Comparison of ENCODE assay signal across 24 cellular contexts in the genomic region with DNA sequence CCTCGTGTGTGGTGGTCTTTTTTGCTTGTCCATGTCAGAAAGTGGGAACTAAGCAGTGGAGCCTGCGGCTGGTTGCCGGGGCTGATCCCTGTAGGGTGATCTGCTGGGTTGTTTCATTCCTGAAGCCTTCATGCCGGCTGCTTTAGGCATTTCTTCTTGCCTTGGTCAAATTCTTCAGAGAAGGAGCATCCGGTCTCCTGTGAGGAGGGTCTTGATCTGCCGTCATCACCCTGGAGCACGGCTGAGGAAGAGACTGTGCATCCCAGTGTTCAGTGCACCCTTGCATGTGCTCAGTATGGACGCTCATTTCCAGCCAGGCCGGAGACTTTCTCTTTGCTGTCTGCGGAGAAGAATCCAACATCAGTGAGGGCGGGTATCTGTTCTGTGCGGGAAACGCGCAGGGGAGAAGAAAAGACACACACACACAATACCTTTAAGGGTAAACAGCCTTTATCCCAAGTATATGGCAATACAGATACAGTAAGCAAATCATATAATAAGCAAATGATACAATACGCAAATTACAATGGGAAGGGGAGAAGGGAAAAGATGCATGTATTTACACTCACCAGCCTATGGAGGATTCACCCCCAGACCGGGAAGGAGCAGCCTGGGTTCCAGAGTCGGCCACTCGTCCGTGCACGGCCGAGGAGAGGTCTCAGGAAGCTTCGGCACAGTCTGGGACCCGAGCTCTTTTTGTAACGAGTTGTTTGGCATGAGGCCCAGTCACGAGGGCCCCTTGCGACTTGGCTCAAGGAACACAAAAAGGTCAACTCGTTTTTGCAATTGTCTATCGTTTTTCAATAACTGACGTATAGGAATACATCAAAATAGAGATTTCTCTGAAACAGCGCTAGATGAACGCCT.
A peak's percentile ranks its signal among the peaks of the same experiment; 100 is the strongest.
DNase-seq lines count a peak whose midpoint lies in the region; ATAC-seq, FAIRE-seq and TF ChIP-seq lines count a peak whose summit lies in the region.
"Had no signal": no experiment of that assay in that cellular context is flagged by ENCODE, and none has a peak within 500 bp of the region (broad histone marks: within the 10 kb centered on the region; RNA-seq: fewer than 3 reads in every experiment).

No MANE protein-coding gene starts in this region.

- H3K36me3 ChIP-seq in K562 (ENCODE audit: control insufficient read depth, insufficient read depth, low read length) (no peaks in the 10 kb centered on the region), kidney (ENCODE audit: control insufficient read depth in 1 of 2, insufficient read depth in 2 of 2, low read length in 2 of 2) (no peaks in the 10 kb centered on the region)
- H3K36me3 ChIP-seq: BLaER1 had no signal

- FAIRE-seq in K562 (lab: Jason Lieb, UNC): peak; percentile 65
- no peak for FAIRE-seq in kidney (lab: Jason Lieb, UNC)
- FAIRE-seq: GM19239 had no signal

- H3K4me1 ChIP-seq in K562 (replicated peaks in 1 of 2; ENCODE audit: control insufficient read depth in 2 of 2, insufficient read depth in 2 of 2, low read length in 2 of 2) (peaks cover 7 to 13% of the 10 kb centered on the region in 2 experiments; a peak in 4 of 5 replicates), kidney (ENCODE audit: control insufficient read depth in 1 of 2, insufficient read depth in 1 of 2, low read depth in 1 of 2, low read length in 2 of 2) (no peaks in the 10 kb centered on the region)

- peak; percentile 23 for DNase-seq in DMS53 (lab: John Stamatoyannopoulos, UW)
- DNase-seq in DMS53 treated with DMSO at 0.1 percent for 48 hours (lab: John Stamatoyannopoulos, UW; ENCODE audit: unreplicated experiment): no peak
- peak; percentile 89 for DNase-seq in NCI-H748 treated with DMSO at 0.1 percent for 48 hours (lab: John Stamatoyannopoulos, UW)
- DNase-seq in K562 (ENCODE audit: extremely low read depth in 1 of 4, low spot score in 3 of 4): peak in 1 of 4 experiments; percentile 56
- DNase-seq in kidney: no peak
- DNase-seq in NK-92 (lab: John Stamatoyannopoulos, UW; ENCODE audit: unreplicated experiment): no peak
- DNase-seq: ACHN; CD4-positive, alpha-beta T cell; EL; GF-D8; Karpas-422; NCI-H1436 treated with DMSO at 0.1 percent for 48 hours; NCI-H1930; NCI-H446; NCI-H82; SW 1271; T-helper 17 cell had no signal

- H3K79me2 ChIP-seq in K562 (ENCODE audit: control insufficient read depth, insufficient read depth, low read length): 0 out of 3 replicates have a peak, but pooled peaks cover 5% of the 10 kb centered on the region

- H3K9me1 ChIP-seq in K562 (ENCODE audit: control insufficient read depth, insufficient read depth, low read length): no peaks in the 10 kb centered on the region

- TF ChIP-seq CTCF in K562 (IDR thresholded peaks at IDR 0.05 in 2 of 3, conservative IDR thresholded peaks at IDR 0.05 in 1 of 3; ENCODE audit: insufficient read depth in 2 of 3, low read depth in 1 of 3, low read length in 3 of 3): no peak
- TF ChIP-seq CTCF in kidney (IDR thresholded peaks at IDR 0.05; ENCODE audit: borderline replicate concordance, extremely low read depth, insufficient read depth): no peak

- 47% methylated on average over 31 of the region's 31 CpGs for WGBS in K562 (ENCODE audit: insufficient coverage, low coverage, missing lambda C conversion rate)

- no peak for TF ChIP-seq RAD21 in K562 (CRISPR knock-in tag; conservative IDR thresholded peaks at IDR 0.05 in 1 of 2, IDR thresholded peaks at IDR 0.05 in 1 of 2)

- CTCF ChIA-PET in K562 (lab: Yijun Ruan, JAX; ENCODE audit: low intra/inter-chr PET ratio): no interaction called here

- H3K9me3 ChIP-seq in K562 (replicated peaks; ENCODE audit: control insufficient read depth, insufficient read depth, low read depth, low read length): no peaks in the 10 kb centered on the region
- H3K9me3 ChIP-seq in kidney (ENCODE audit: control insufficient read depth in 1 of 2, low read length in 2 of 2): no peaks in the 10 kb centered on the region
- H3K9me3 ChIP-seq: BLaER1 had no signal

- H3K4me3 ChIP-seq in K562 (peak overlapping the region; percentile 6; the same call in 1 of the 2 replicates), kidney (ENCODE audit: low read length in 2 of 2) (no peak overlapping the region)
- H3K4me3 ChIP-seq: BLaER1, SK-N-MC had no signal

- peak overlapping the region; percentile 69 for H3K4me2 ChIP-seq in K562 (ENCODE audit: insufficient read depth, low read length)
- H3K4me2 ChIP-seq: BLaER1 had no signal

- H3K27me3 ChIP-seq in K562 (ENCODE audit: control insufficient read depth in 2 of 2, insufficient read depth in 2 of 2, low read length in 2 of 2): no peaks in the 10 kb centered on the region
- H3K27me3 ChIP-seq: BLaER1 had no signal

- in situ Hi-C loops in K562 (cut with MboI): no loop called here

- peak; percentile 64 for TF ChIP-seq POLR2A in K562 (conservative IDR thresholded peaks at IDR 0.05)

- no peak for TF ChIP-seq EP300 in K562 (IDR thresholded peaks at IDR 0.05; ENCODE audit: low read length)

- intact Hi-C loops in K562 (cut with micrococcal nuclease) (no loop called here), kidney (cut with DNase I) (no loop called here)

- H3K9ac ChIP-seq in K562 (ENCODE audit: insufficient read depth in 1 of 2, low read depth in 2 of 2, low read length in 2 of 2) (peak overlapping the region; percentile 56 to 86), kidney (ENCODE audit: low read length in 2 of 2) (no peak overlapping the region)
- H3K9ac ChIP-seq: BLaER1 had no signal

- ATAC-seq in K562: peak; percentile 53
- ATAC-seq in HG03159 (IDR thresholded peaks at IDR 0.05; ENCODE audit: unreplicated experiment): no peak
- ATAC-seq in GM18519 (IDR thresholded peaks at IDR 0.05; ENCODE audit: low FRiP score, unreplicated experiment): no peak
- ATAC-seq: Right ventricle myocardium inferior, T-helper 17 cell had no signal

- peak overlapping the region; percentile 81 for H2AFZ ChIP-seq in K562 (ENCODE audit: low read depth, low read length)

- POLR2A ChIA-PET in K562 (lab: Yijun Ruan, JAX): no interaction called here

- TSS peak; percentile 88 for BruUV-seq in K562 (replicated peaks; lab: Mats Ljungman, UMichigan)

- peak overlapping the region; percentile 61 for H3K27ac ChIP-seq in K562 (ENCODE audit: extremely low read depth, low read depth, low read length)
- H3K27ac ChIP-seq in kidney (ENCODE audit: low read depth in 2 of 2, low read length in 2 of 2): no peak overlapping the region
- H3K27ac ChIP-seq: 22Rv1, BLaER1, SK-N-MC had no signal

- no peaks in the 10 kb centered on the region for H4K20me1 ChIP-seq in K562 (replicated peaks; ENCODE audit: control insufficient read depth, insufficient read depth, low read length)
- H4K20me1 ChIP-seq: BLaER1 had no signal

TF ChIP-seq in K562, 482 proteins besides CTCF, POLR2A, EP300 and RAD21 (continues in another document):
- peak; percentile 65; the same call in 1 of the 2 replicates for TF ChIP-seq L3MBTL2 (IDR thresholded peaks at IDR 0.05)
- 0 out of 2 replicates have a peak, but pooled peaks have one; percentile 19 for TF ChIP-seq GABPA (tag; conservative IDR thresholded peaks at IDR 0.05; ENCODE audit: low read depth)
- 0 out of 2 replicates have a peak, but pooled peaks have one; percentile 14 for TF ChIP-seq POLR2G (IDR thresholded peaks at IDR 0.05; ENCODE audit: low read depth, low read length)
- TF ChIP-seq NR2C2 (CRISPR knock-in tag; IDR thresholded peaks at IDR 0.05): no peak
- 0 out of 2 replicates have a peak, but pooled peaks have one; percentile 28 for TF ChIP-seq NR2C2 (tag; IDR thresholded peaks at IDR 0.05)

Comparison
In these comparisons a context has a peak if more than half of its experiments do, and no peak if none do; other contexts are left out.
1. DNase-seq: peak in DMS53 (single experiment) and NCI-H748 treated with DMSO at 0.1 percent for 48 hours (single experiment); none in DMS53 treated with DMSO at 0.1 percent for 48 hours (single experiment), kidney (single experiment) and NK-92 (single experiment).
2. H3K9ac ChIP-seq: peak in K562 (2 of 2); none in kidney (0 of 2).